2 cellular contexts compared by ENCODE assay signal in genomic region chr13:86932935-86933334, GRCh38.
TF ChIP-seq lines count a peak whose summit lies in the region.

No MANE protein-coding gene starts in this region.

TF ChIP-seq in GM23338, 12 proteins besides CTCF, POLR2A, EP300 and RAD21 (continued from another document):
- peak; percentile 84 for TF ChIP-seq ZNF462 (CRISPR knock-in tag; IDR thresholded peaks at IDR 0.05)
- TF ChIP-seq NANOG (IDR thresholded peaks at IDR 0.05; ENCODE audit: borderline replicate concordance) = peak; percentile 59; the same call in 1 of the 2 replicates
- TF ChIP-seq ETS1 (IDR thresholded peaks at IDR 0.05) = 0 out of 2 replicates have a peak, but pooled peaks have one; percentile 19

TF ChIP-seq in neural cell, 6 proteins besides CTCF, POLR2A, EP300 and RAD21 (continued from another document):
- TF ChIP-seq REST (IDR thresholded peaks at IDR 0.05; ENCODE audit: borderline replicate concordance) = no peak
- no peak for TF ChIP-seq EZH2 (IDR thresholded peaks at IDR 0.05; ENCODE audit: borderline replicate concordance, insufficient read depth, low read length, poor library complexity, severe bottlenecking)
- TF ChIP-seq TAF1 (IDR thresholded peaks at IDR 0.05; ENCODE audit: low read depth) = no peak
- TF ChIP-seq POLR2AphosphoS5 (IDR thresholded peaks at IDR 0.05) = no peak
- no peak for TF ChIP-seq MXI1 (conservative IDR thresholded peaks at IDR 0.05; ENCODE audit: poor library complexity, severe bottlenecking)
